Comparison of ENCODE assay signal across 1 cellular context in genomic region chr12:49295087-49296001, GRCh38.
TF ChIP-seq lines count a peak whose summit lies in the region.

Gene PRPH (plus strand): TSS chr12:49295147. CDS start chr12:49295201, 54 bp downstream.

TF ChIP-seq in HepG2, 621 proteins besides CTCF, POLR2A, EP300 and RAD21 (continued from another document):
- TF ChIP-seq, protein P1, sequence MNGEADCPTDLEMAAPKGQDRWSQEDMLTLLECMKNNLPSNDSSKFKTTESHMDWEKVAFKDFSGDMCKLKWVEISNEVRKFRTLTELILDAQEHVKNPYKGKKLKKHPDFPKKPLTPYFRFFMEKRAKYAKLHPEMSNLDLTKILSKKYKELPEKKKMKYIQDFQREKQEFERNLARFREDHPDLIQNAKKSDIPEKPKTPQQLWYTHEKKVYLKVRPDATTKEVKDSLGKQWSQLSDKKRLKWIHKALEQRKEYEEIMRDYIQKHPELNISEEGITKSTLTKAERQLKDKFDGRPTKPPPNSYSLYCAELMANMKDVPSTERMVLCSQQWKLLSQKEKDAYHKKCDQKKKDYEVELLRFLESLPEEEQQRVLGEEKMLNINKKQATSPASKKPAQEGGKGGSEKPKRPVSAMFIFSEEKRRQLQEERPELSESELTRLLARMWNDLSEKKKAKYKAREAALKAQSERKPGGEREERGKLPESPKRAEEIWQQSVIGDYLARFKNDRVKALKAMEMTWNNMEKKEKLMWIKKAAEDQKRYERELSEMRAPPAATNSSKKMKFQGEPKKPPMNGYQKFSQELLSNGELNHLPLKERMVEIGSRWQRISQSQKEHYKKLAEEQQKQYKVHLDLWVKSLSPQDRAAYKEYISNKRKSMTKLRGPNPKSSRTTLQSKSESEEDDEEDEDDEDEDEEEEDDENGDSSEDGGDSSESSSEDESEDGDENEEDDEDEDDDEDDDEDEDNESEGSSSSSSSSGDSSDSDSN (CRISPR knock-in tag; IDR thresholded peaks at IDR 0.05), result peak; percentile 56; the same call in 1 of the 2 replicates
- TF ChIP-seq ATRX (CRISPR knock-in tag; IDR thresholded peaks at IDR 0.05; ENCODE audit: borderline replicate concordance) (no peak), CBX5 (CRISPR knock-in tag; IDR thresholded peaks at IDR 0.05; ENCODE audit: borderline replicate concordance) (no peak), HNRNPLL (IDR thresholded peaks at IDR 0.05; ENCODE audit: low read depth, low read length, poor library complexity, severe bottlenecking) (peak; percentile 63), MAZ (IDR thresholded peaks at IDR 0.05; ENCODE audit: borderline replicate concordance, low read depth, low read length) (no peak), MAZ (CRISPR knock-in tag; IDR thresholded peaks at IDR 0.05; ENCODE audit: low read depth) (0 out of 2 replicates have a peak, but pooled peaks have one; percentile 10), TCF12 (IDR thresholded peaks at IDR 0.05) (no peak), TCF12 (CRISPR knock-in tag; IDR thresholded peaks at IDR 0.05) (no peak), PAWR (CRISPR knock-in tag; IDR thresholded peaks at IDR 0.05; ENCODE audit: borderline replicate concordance) (no peak), MED8 (CRISPR knock-in tag; IDR thresholded peaks at IDR 0.05; ENCODE audit: insufficient replicate concordance) (no peak), NFKB2 (CRISPR knock-in tag; IDR thresholded peaks at IDR 0.05; ENCODE audit: borderline replicate concordance) (0 out of 2 replicates have a peak, but pooled peaks have one; percentile 37), BORCS8-MEF2B (CRISPR knock-in tag; IDR thresholded peaks at IDR 0.05) (0 out of 2 replicates have a peak, but pooled peaks have one; percentile 5), ZFY (CRISPR knock-in tag; IDR thresholded peaks at IDR 0.05) (0 out of 2 replicates have a peak, but pooled peaks have one; percentile 28), KDM4B (CRISPR knock-in tag; IDR thresholded peaks at IDR 0.05) (no peak)
